11 cellular contexts compared by ENCODE assay signal in genomic region chr16:71851726-71852125, GRCh38.
"Had no signal": no experiment of that assay in that cellular context is flagged by ENCODE, and none has a peak within 500 bp of the region (broad histone marks: within the 10 kb centered on the region; RNA-seq: fewer than 3 reads in every experiment).

No MANE protein-coding gene starts in this region.

- H3K9me3 Mint-ChIP-seq: activated CD4-positive, alpha-beta memory T cell treated with anti-CD3 and anti-CD28 coated beads, Interleukin-2, amount 10 ng/mL, durations not matched to agents 7 days and 5 days; activated naive CD4-positive, alpha-beta T cell treated with anti-CD3 and anti-CD28 coated beads for 36 hours; mesothelial cell of epicardium; neural progenitor cell; T-cell had no signal

- ATAC-seq: activated CD4-positive, alpha-beta T cell treated with anti-CD3 and anti-CD28 coated beads for 36 hours; T-cell had no signal

- H3K27me3 Mint-ChIP-seq: activated CD4-positive, alpha-beta memory T cell treated with anti-CD3 and anti-CD28 coated beads, Interleukin-2, amount 10 ng/mL, durations not matched to agents 7 days and 5 days; activated CD4-positive, alpha-beta T cell treated with anti-CD3 and anti-CD28 coated beads for 36 hours; T-cell had no signal

- DNase-seq: activated CD4-positive, alpha-beta memory T cell treated with anti-CD3 and anti-CD28 coated beads, Interleukin-2, amount 10 ng/mL, durations not matched to agents 7 days and 5 days; activated CD4-positive, alpha-beta T cell treated with anti-CD3 and anti-CD28 coated beads for 36 hours; activated naive CD4-positive, alpha-beta T cell treated with anti-CD3 and anti-CD28 coated beads for 36 hours; colonic mucosa; retina; stimulated activated CD4-positive, alpha-beta T cell treated with anti-CD3 and anti-CD28 coated beads, Interleukin-15, amount 100 ng/mL, for 24 hours; stimulated activated CD4-positive, alpha-beta T cell treated with anti-CD3 and anti-CD28 coated beads, Interleukin-4, amount 100 ng/mL, for 24 hours; T-cell; WERI-Rb-1 had no signal

- H3K27ac Mint-ChIP-seq: activated CD4-positive, alpha-beta memory T cell treated with anti-CD3 and anti-CD28 coated beads, Interleukin-2, amount 10 ng/mL, durations not matched to agents 7 days and 5 days; activated CD4-positive, alpha-beta T cell treated with anti-CD3 and anti-CD28 coated beads for 36 hours; activated naive CD4-positive, alpha-beta T cell treated with anti-CD3 and anti-CD28 coated beads for 36 hours; mesothelial cell of epicardium; neural progenitor cell had no signal

- H3K4me3 Mint-ChIP-seq: activated CD4-positive, alpha-beta memory T cell treated with anti-CD3 and anti-CD28 coated beads, Interleukin-2, amount 10 ng/mL, durations not matched to agents 7 days and 5 days; activated CD4-positive, alpha-beta T cell treated with anti-CD3 and anti-CD28 coated beads for 36 hours; activated naive CD4-positive, alpha-beta T cell treated with anti-CD3 and anti-CD28 coated beads for 36 hours; mesothelial cell of epicardium; neural progenitor cell; T-cell had no signal
